Comparison of ENCODE assay signal across 9 cellular contexts in genomic region chr6:143745160-143746133, GRCh38.
DNase-seq lines count a peak whose midpoint lies in the region; ATAC-seq and TF ChIP-seq lines count a peak whose summit lies in the region.
"Had no signal": no experiment of that assay in that cellular context is flagged by ENCODE, and none has a peak within 500 bp of the region (broad histone marks: within the 10 kb centered on the region; RNA-seq: fewer than 3 reads in every experiment).

No MANE protein-coding gene starts in this region.

- BruUV-seq in OCI-LY7 (replicated peaks; lab: Mats Ljungman, UMichigan), result no TSS peak

- H3K36me3 Mint-ChIP-seq in nephron (ENCODE audit: low read depth), result no peaks in the 10 kb centered on the region

- no peaks in the 10 kb centered on the region for H3K4me1 ChIP-seq in OCI-LY7 (ENCODE audit: insufficient read depth, low read length, poor library complexity, severe bottlenecking)

- no peak for ATAC-seq in HG02852 (IDR thresholded peaks at IDR 0.05; ENCODE audit: unreplicated experiment)

- H3K79me2 ChIP-seq in OCI-LY7 (ENCODE audit: insufficient read depth, low read depth, low read length), result no peaks in the 10 kb centered on the region

- H4K20me1 ChIP-seq in OCI-LY7 (ENCODE audit: insufficient read depth, low read length), result no peaks in the 10 kb centered on the region

- peaks cover 60% of the 10 kb centered on the region for H3K4me1 Mint-ChIP-seq in nephron

- DNase-seq in COLO829 (ENCODE audit: low spot score) (peak; percentile 35), NCI-H2227 (lab: John Stamatoyannopoulos, UW; ENCODE audit: unreplicated experiment) (peak; percentile 82), epithelial cell of esophagus (ENCODE audit: low read depth) (peak; percentile 26), OCI-LY7 (ENCODE audit: low spot score) (no peak), SK-N-DZ (ENCODE audit: low spot score) (no peak)
- DNase-seq in stimulated activated CD4-positive, alpha-beta T cell treated with anti-CD3 and anti-CD28 coated beads, Interleukin-4, amount 100 ng/mL, for 4 hours, result no peak

- no peaks in the 10 kb centered on the region for H3K9me3 Mint-ChIP-seq in nephron
- H3K9me3 Mint-ChIP-seq: T-helper 1 cell treated with Interleukin-12 subunit alpha and Interleukin-12 subunit beta and Interleukin-4 antibody, amounts not matched to agents 30 μg/mL and 1 μg/mL, for 36 hours had no signal

- no peak overlapping the region for H3K27ac ChIP-seq in OCI-LY7 (ENCODE audit: low read depth, low read length, poor library complexity, severe bottlenecking)

- no peak for TF ChIP-seq CTCF in epithelial cell of esophagus (IDR thresholded peaks at IDR 0.05; ENCODE audit: insufficient read depth, low read depth, low read length, missing control alignments)
- TF ChIP-seq CTCF in nephron (IDR thresholded peaks at IDR 0.05; ENCODE audit: unreplicated experiment in 3 of 3), result no peak
- TF ChIP-seq CTCF in OCI-LY7 (conservative IDR thresholded peaks at IDR 0.05; ENCODE audit: low read length), result no peak

- H3K4me3 Mint-ChIP-seq in nephron, result peak overlapping the region; percentile 45 to 59 (median 54)
- H3K4me3 Mint-ChIP-seq: T-helper 1 cell treated with Interleukin-12 subunit alpha and Interleukin-12 subunit beta and Interleukin-4 antibody, amounts not matched to agents 30 μg/mL and 1 μg/mL, for 36 hours had no signal

- H2AFZ ChIP-seq in OCI-LY7 (ENCODE audit: low read length), result no peak overlapping the region

- H3K27ac Mint-ChIP-seq in nephron, result peak overlapping the region; percentile 93 to 97 (median 96)
- H3K27ac Mint-ChIP-seq: T-helper 1 cell treated with Interleukin-12 subunit alpha and Interleukin-12 subunit beta and Interleukin-4 antibody, amounts not matched to agents 30 μg/mL and 1 μg/mL, for 36 hours had no signal

- H3K36me3 ChIP-seq in OCI-LY7 (ENCODE audit: insufficient read depth, low read length), result no peaks in the 10 kb centered on the region

- no peaks in the 10 kb centered on the region for H3K9me3 ChIP-seq in OCI-LY7 (ENCODE audit: low read length)

- no peak overlapping the region for H3K4me2 ChIP-seq in OCI-LY7 (ENCODE audit: low read length)

- H3K27me3 Mint-ChIP-seq in nephron (ENCODE audit: low read depth), result no peaks in the 10 kb centered on the region

- no peaks in the 10 kb centered on the region for H3K9me2 ChIP-seq in OCI-LY7 (ENCODE audit: insufficient read depth, low read length)

- CTCF ChIA-PET in OCI-LY7 (lab: Charles Lee; ENCODE audit: unreplicated experiment), result no interaction called here

- intact Hi-C loops in OCI-LY7 (cut with micrococcal nuclease; ENCODE audit: unreplicated experiment), result no loop called here

- POLR2A ChIA-PET in OCI-LY7 (lab: Charles Lee), result interaction anchor here (0.6 kb wide), 1 partner anchor 8 kb away, joined by 3 read pairs; no protein-coding TSS in a partner anchor

- no peak overlapping the region for H3K4me3 ChIP-seq in epithelial cell of esophagus (ENCODE audit: low read length)
- H3K4me3 ChIP-seq in OCI-LY7 (ENCODE audit: low read depth, low read length, poor library complexity, severe bottlenecking), result no peak overlapping the region

Comparison
In these comparisons a context has a peak if more than half of its experiments do, and no peak if none do; other contexts are left out.
1. DNase-seq: peak in COLO829 (single experiment), NCI-H2227 (single experiment) and epithelial cell of esophagus (single experiment); none in OCI-LY7 (single experiment), stimulated activated CD4-positive, alpha-beta T cell treated with anti-CD3 and anti-CD28 coated beads, Interleukin-4, amount 100 ng/mL, for 4 hours (0 of 2) and SK-N-DZ (single experiment).